ENCODE assay signal across 11 cellular contexts in the genomic region with DNA sequence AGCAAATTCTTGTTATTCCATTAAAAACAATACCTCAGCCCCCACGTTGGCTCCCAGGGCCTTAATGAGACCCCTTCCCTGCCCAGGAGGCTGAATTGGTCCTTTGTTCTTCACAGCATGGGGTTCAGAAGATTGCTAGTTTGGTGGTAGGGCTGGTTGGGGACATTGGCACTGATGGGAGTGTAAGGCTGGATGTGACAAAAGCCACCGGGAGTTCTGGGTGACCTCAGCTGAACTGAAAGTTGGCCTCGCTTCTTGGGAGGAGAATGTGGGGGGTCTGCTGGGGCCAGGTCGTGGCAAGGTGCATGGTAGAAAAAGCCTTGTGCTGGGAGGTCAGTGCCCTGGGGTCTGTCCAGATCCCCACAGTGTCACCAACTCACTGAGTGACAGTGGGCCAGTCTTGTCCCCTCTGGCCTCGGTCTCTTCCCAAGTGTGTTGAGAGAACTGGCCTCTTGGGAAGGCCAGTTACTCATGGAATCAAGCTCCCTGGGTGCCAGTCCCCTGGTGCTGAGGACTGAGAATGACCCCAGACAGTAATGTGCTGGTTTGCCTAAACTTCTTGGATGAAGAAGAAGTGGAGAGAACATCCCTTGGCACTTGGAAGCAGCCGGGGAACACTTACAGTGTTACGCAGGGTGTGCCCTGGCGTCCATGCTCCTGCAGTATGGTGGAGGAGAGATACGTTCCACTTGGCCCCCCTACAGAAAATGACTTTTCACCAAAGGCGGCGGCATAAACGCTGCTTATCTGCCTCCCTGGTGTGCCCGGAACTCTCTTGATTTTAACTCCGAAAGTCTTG.
"Had no signal": no experiment of that assay in that cellular context is flagged by ENCODE, and none has a peak within 500 bp of the region (broad histone marks: within the 10 kb centered on the region; RNA-seq: fewer than 3 reads in every experiment).

No MANE protein-coding gene starts in this region.

- H3K36me3 Mint-ChIP-seq: mesothelial cell of epicardium had no signal

- H3K9me3 Mint-ChIP-seq: activated naive CD4-positive, alpha-beta T cell treated with anti-CD3 and anti-CD28 coated beads for 36 hours; activated T-helper 17 cell treated with anti-CD3 and anti-CD28 coated beads, Interleukin-2, amount 50 U/mL, for 72 hours; central memory CD8-positive, alpha-beta T cell; dendritic cell treated with granulocyte-macrophage colony-stimulating factor and Interleukin-4, amounts not matched to agents 40 ng/mL and 50 ng/mL, for 4 days; mesothelial cell of epicardium had no signal

- H3K27ac ChIP-seq: hepatocyte, psoas muscle had no signal

- H3K9me3 ChIP-seq: psoas muscle had no signal

- H3K27ac Mint-ChIP-seq: activated naive CD4-positive, alpha-beta T cell treated with anti-CD3 and anti-CD28 coated beads for 36 hours; activated T-helper 17 cell treated with anti-CD3 and anti-CD28 coated beads, Interleukin-2, amount 50 U/mL, for 72 hours; dendritic cell treated with granulocyte-macrophage colony-stimulating factor and Interleukin-4, amounts not matched to agents 40 ng/mL and 50 ng/mL, for 4 days; mesothelial cell of epicardium had no signal

- H3K79me2 ChIP-seq: hepatocyte had no signal

- H3K4me3 ChIP-seq: hepatocyte, psoas muscle had no signal

- H3K4me2 ChIP-seq: hepatocyte had no signal

- H3K4me1 ChIP-seq: psoas muscle had no signal

- H2AFZ ChIP-seq: hepatocyte had no signal

- H3K4me3 Mint-ChIP-seq: activated naive CD4-positive, alpha-beta T cell treated with anti-CD3 and anti-CD28 coated beads for 36 hours; activated T-helper 17 cell treated with anti-CD3 and anti-CD28 coated beads, Interleukin-2, amount 50 U/mL, for 72 hours; central memory CD8-positive, alpha-beta T cell; dendritic cell treated with granulocyte-macrophage colony-stimulating factor and Interleukin-4, amounts not matched to agents 40 ng/mL and 50 ng/mL, for 4 days; mesothelial cell of epicardium had no signal

- DNase-seq: activated naive CD4-positive, alpha-beta T cell treated with anti-CD3 and anti-CD28 coated beads for 36 hours; activated T-cell treated with anti-CD3 and anti-CD28 coated beads for 4 hours; kidney glomerular epithelial cell; psoas muscle; stimulated activated CD4-positive, alpha-beta T cell treated with anti-CD3 and anti-CD28 coated beads, Interleukin-4, amount 100 ng/mL, for 1 hour; T-helper 9 cell had no signal

- H3K27me3 ChIP-seq: hepatocyte had no signal

- ATAC-seq: activated T-helper 17 cell treated with anti-CD3 and anti-CD28 coated beads, Interleukin-2, amount 50 U/mL, for 72 hours; psoas muscle had no signal

- H3K27me3 Mint-ChIP-seq: dendritic cell treated with granulocyte-macrophage colony-stimulating factor and Interleukin-4, amounts not matched to agents 40 ng/mL and 50 ng/mL, for 4 days had no signal

- H3K4me1 Mint-ChIP-seq: activated T-helper 17 cell treated with anti-CD3 and anti-CD28 coated beads, Interleukin-2, amount 50 U/mL, for 72 hours; central memory CD8-positive, alpha-beta T cell; mesothelial cell of epicardium had no signal
